In genomic region chr3:188624384-188624783, GRCh38 we compare ENCODE assay signal across 2 cellular contexts.
TF ChIP-seq lines count a peak whose summit lies in the region.

No MANE protein-coding gene starts in this region.

TF ChIP-seq in HEK293, 187 proteins besides CTCF, POLR2A, EP300 and RAD21:
- TF ChIP-seq PRDM1 (tag by site-specific recombination; IDR thresholded peaks at IDR 0.05): peak; percentile 94
- TF ChIP-seq ZNF292 (tag by site-specific recombination; IDR thresholded peaks at IDR 0.05; ENCODE audit: borderline replicate concordance, low read depth): no peak
- no peak for TF ChIP-seq HOXC10 (CRISPR knock-in tag; IDR thresholded peaks at IDR 0.05)

TF ChIP-seq in HepG2, 621 proteins besides CTCF, POLR2A, EP300 and RAD21:
- TF ChIP-seq PCBP1 (IDR thresholded peaks at IDR 0.05; ENCODE audit: borderline replicate concordance, low read depth, low read length) (0 out of 2 replicates have a peak, but pooled peaks have one; percentile 49), SRF (IDR thresholded peaks at IDR 0.05; ENCODE audit: low read depth, low read length) (peak; percentile 75), PCBP2 (optimal IDR thresholded peaks at IDR 0.05; ENCODE audit: low read depth, low read length, poor library complexity, severe bottlenecking) (peak; percentile 87), HNRNPK (IDR thresholded peaks at IDR 0.05; ENCODE audit: low read depth, low read length, poor library complexity, severe bottlenecking) (peak; percentile 80), ZNF557 (CRISPR knock-in tag; IDR thresholded peaks at IDR 0.05) (no peak)
